ENCODE assay signal across 8 cellular contexts in the genomic region with DNA sequence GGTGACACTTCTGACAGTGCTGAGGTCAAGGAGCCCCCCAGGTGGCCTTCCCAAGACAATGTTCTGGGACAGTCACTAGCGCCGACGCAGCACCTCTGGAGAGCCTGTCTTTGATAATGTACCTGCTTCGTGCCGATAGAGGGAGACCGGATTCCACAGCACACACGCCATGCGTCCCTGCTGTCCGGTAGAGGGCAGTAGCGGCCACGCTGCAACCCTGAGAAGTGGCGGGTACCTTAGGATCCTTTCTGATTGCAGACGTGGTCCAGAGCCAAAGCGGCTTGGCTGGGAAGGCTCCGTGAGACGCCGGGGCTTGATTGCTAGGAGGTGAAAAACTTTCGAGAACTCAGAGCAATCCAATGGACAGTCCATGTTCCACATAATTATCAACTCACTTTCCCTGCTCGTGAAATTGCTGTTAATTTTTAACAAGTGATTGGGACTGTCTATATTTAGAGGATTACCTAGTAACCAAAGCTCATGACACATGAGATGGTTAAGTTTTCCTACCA. TPM values are rescaled to one million over a fixed set of nuclear protein-coding genes. Genes with fewer than 3 reads are reported as not detected.
DNase-seq lines count a peak whose midpoint lies in the region; ATAC-seq, FAIRE-seq and TF ChIP-seq lines count a peak whose summit lies in the region.

No MANE protein-coding gene starts in this region.

- H3K9me3 Mint-ChIP-seq in CD14-positive monocyte: peaks cover 0 to 8% (median 5%) of the 10 kb centered on the region in 7 donors

- H3K4me3 ChIP-seq in lower lobe of right lung: no peak overlapping the region

- no peak overlapping the region for H3K27ac ChIP-seq in lower lobe of right lung

- peak; percentile 99 for FAIRE-seq in GM19239 (lab: Jason Lieb, UNC)

- H3K27me3 Mint-ChIP-seq in CD14-positive monocyte (ENCODE audit: low read depth in 3 of 3): peaks cover 25 to 50% (median 38%) of the 10 kb centered on the region in 3 donors

- no peak overlapping the region for H3K27ac Mint-ChIP-seq in CD14-positive monocyte

- no peak overlapping the region for H3K4me3 Mint-ChIP-seq in CD14-positive monocyte

- no peaks in the 10 kb centered on the region for H3K4me1 Mint-ChIP-seq in CD14-positive monocyte

- ATAC-seq in HG03342 (IDR thresholded peaks at IDR 0.05; ENCODE audit: unreplicated experiment) (peak; percentile 100), lower lobe of right lung (peak; percentile 98 to 99)

- H3K36me3 ChIP-seq in lower lobe of right lung: no peaks in the 10 kb centered on the region

- peaks cover 40% of the 10 kb centered on the region for H3K27me3 ChIP-seq in lower lobe of right lung (ENCODE audit: low read depth)

- DNase-seq in CD14-positive monocyte (ENCODE audit: low spot score): peak; percentile 64
- no peak for DNase-seq in GM19239 (ENCODE audit: insufficient read length, low spot score)
- DNase-seq in NCI-H460 (ENCODE audit: extremely low read depth, low read depth): peak; percentile 84
- DNase-seq in activated CD4-positive, alpha-beta T cell treated with anti-CD3 and anti-CD28 coated beads for 4 hours: peak; percentile 64 to 70
- peak; percentile 47 for DNase-seq in dedifferentiated amniotic fluid mesenchymal stem cell (ENCODE audit: extremely low spot score)
- DNase-seq in lower lobe of right lung: peak; percentile 85
- peak; percentile 39 for DNase-seq in stimulated activated CD8-positive, alpha-beta memory T cell treated with anti-CD3 and anti-CD28 coated beads, Interleukin-12 subunit alpha, Interleukin-12 subunit beta, amount 100 ng/mL, for 24 hours (ENCODE audit: extremely low read depth)

- no peaks in the 10 kb centered on the region for H3K4me1 ChIP-seq in lower lobe of right lung

- H3K9me3 ChIP-seq in lower lobe of right lung: no peaks in the 10 kb centered on the region

- H3K36me3 Mint-ChIP-seq in CD14-positive monocyte: no peaks in the 10 kb centered on the region

- intact Hi-C loops in CD14-positive monocyte (cut with micrococcal nuclease) (no loop called here), lower lobe of right lung (cut with DNase I) (no loop called here)

- TF ChIP-seq CTCF in CD14-positive monocyte (IDR thresholded peaks at IDR 0.05) (peak; percentile 97), lower lobe of right lung (IDR thresholded peaks at IDR 0.05) (peak; percentile 97)

RNA-seq across cellular contexts. Expression of gene BARX2, which starts 11.4 kb away (rescaled TPM):
- not detected for polyA plus RNA-seq in CD14-positive monocyte
- not detected in 2 replicates for total RNA-seq in NCI-H460 (2014; rRNA removed; shearing (Covaris generic))
- polyA plus RNA-seq in NCI-H460 (2014; cell fraction: nucleus; rRNA removed): not detected in 2 replicates
- total RNA-seq in lower lobe of right lung: 0.41 TPM
